In the genomic region with DNA sequence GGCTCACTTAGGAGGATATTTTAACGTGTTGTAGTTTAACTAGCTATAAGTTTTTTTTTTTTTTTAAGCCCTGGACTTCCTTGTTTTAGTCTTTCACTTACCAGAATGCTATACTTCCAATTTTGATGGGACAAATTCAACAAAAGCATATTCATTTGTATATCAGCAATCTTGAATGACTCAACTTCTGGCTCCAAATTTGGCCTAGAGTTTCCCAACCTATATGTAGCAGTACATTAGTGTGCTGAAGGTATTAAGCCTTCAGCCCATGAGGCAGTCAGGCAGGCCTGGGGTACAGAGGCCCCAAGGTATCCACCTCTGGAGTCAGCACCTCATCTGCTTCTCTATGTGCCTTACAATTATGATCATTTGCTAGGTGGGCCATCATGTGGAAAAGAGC, we compare ENCODE assay signal across 1 cellular context.
A peak's percentile ranks its signal among the peaks of the same experiment; 100 is the strongest.
TF ChIP-seq lines count a peak whose summit lies in the region.

No MANE protein-coding gene starts in this region.

TF ChIP-seq in K562, 482 proteins besides CTCF, POLR2A, EP300 and RAD21:
- 0 out of 2 replicates have a peak, but pooled peaks have one; percentile 4 for TF ChIP-seq JUND (IDR thresholded peaks at IDR 0.05; ENCODE audit: borderline replicate concordance, low read depth, low read length)
- TF ChIP-seq JUND (tag; IDR thresholded peaks at IDR 0.05; ENCODE audit: borderline replicate concordance, low read depth, low read length) = no peak
- TF ChIP-seq PHF8 (IDR thresholded peaks at IDR 0.05; ENCODE audit: borderline replicate concordance, low read length) = no peak
- no peak for TF ChIP-seq DDX20 (tag; IDR thresholded peaks at IDR 0.05; ENCODE audit: low read depth)
- peak; percentile 70 for TF ChIP-seq FOSL1 (tag; conservative IDR thresholded peaks at IDR 0.05)
- TF ChIP-seq, protein P1, sequence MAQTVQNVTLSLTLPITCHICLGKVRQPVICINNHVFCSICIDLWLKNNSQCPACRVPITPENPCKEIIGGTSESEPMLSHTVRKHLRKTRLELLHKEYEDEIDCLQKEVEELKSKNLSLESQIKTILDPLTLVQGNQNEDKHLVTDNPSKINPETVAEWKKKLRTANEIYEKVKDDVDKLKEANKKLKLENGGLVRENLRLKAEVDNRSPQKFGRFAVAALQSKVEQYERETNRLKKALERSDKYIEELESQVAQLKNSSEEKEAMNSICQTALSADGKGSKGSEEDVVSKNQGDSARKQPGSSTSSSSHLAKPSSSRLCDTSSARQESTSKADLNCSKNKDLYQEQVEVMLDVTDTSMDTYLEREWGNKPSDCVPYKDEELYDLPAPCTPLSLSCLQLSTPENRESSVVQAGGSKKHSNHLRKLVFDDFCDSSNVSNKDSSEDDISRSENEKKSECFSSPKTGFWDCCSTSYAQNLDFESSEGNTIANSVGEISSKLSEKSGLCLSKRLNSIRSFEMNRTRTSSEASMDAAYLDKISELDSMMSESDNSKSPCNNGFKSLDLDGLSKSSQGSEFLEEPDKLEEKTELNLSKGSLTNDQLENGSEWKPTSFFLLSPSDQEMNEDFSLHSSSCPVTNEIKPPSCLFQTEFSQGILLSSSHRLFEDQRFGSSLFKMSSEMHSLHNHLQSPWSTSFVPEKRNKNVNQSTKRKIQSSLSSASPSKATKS (CRISPR knock-in tag; IDR thresholded peaks at IDR 0.05) = no peak
